10 cellular contexts compared by ENCODE assay signal in the genomic region with DNA sequence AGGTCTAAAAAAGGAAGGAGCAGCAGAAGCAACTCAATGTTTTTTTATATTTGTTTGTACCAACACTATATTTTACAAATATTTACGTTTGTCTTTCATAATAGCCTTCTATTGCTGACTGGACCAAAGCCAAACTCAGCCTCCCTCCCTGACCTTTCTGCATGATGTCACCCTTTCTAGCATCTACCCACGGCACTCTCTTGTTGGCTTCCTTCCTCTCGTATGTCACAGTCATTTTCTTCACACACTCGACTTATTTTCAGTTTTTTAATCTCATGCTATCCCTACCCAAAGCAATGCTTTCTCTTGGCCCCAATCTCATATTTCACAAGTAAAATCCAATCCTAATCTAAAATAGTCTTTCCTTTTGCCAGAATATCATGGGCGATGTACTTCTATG. TPM values are rescaled to one million over a fixed set of nuclear protein-coding genes. Genes with fewer than 3 reads are reported as not detected.
A peak's percentile ranks its signal among the peaks of the same experiment; 100 is the strongest.
DNase-seq lines count a peak whose midpoint lies in the region; ATAC-seq and TF ChIP-seq lines count a peak whose summit lies in the region.
"Had no signal": no experiment of that assay in that cellular context is flagged by ENCODE, and none has a peak within 500 bp of the region (broad histone marks: within the 10 kb centered on the region; RNA-seq: fewer than 3 reads in every experiment).

No MANE protein-coding gene starts in this region.

- ATAC-seq in activated T-cell treated with anti-CD3 and anti-CD28 coated beads, Interleukin-2, amount 50 U/mL, for 72 hours (replicated peaks in 1 of 2) = peak in 1 of 2 donors; percentile 26
- ATAC-seq in upper lobe of right lung (no peak), natural killer cell (no peak)

- H3K36me3 ChIP-seq in mesendoderm (ENCODE audit: control insufficient read depth, insufficient read depth, low read length) (no peaks in the 10 kb centered on the region), upper lobe of right lung (no peaks in the 10 kb centered on the region)

- no CpG with 5 or more reads among the region's 5 CpGs for WGBS in mesendoderm (ENCODE audit: extremely low coverage, insufficient coverage, low lambda C conversion rate)

- H3K56ac ChIP-seq in mesendoderm (ENCODE audit: low read length) = peak overlapping the region; percentile 56

- H3K9me3 Mint-ChIP-seq in activated T-cell treated with anti-CD3 and anti-CD28 coated beads, Interleukin-2, amount 50 U/mL, for 72 hours = no peaks in the 10 kb centered on the region
- peaks cover 4% of the 10 kb centered on the region for H3K9me3 Mint-ChIP-seq in chondrocyte (ENCODE audit: low read depth)
- no peaks in the 10 kb centered on the region for H3K9me3 Mint-ChIP-seq in natural killer cell

- H3K18ac ChIP-seq in mesendoderm (ENCODE audit: low read length) = no peak overlapping the region

- no peak overlapping the region for H2BK120ac ChIP-seq in mesendoderm (ENCODE audit: low read depth, low read length)

- H3K27me3 Mint-ChIP-seq in activated T-cell treated with anti-CD3 and anti-CD28 coated beads, Interleukin-2, amount 50 U/mL, for 72 hours (ENCODE audit: low read depth) = peaks cover 6% of the 10 kb centered on the region
- H3K27me3 Mint-ChIP-seq in chondrocyte (ENCODE audit: low read depth) (no peaks in the 10 kb centered on the region), natural killer cell (ENCODE audit: low read depth in 2 of 2) (peaks cover 3 to 6% of the 10 kb centered on the region in 2 donors)

- H3K9me3 ChIP-seq in upper lobe of right lung = no peaks in the 10 kb centered on the region

- no peaks in the 10 kb centered on the region for H3K79me1 ChIP-seq in mesendoderm (ENCODE audit: low read length)

- H2AK5ac ChIP-seq in mesendoderm (ENCODE audit: low read length) = no peak overlapping the region

- peak overlapping the region; percentile 18 for H3K27ac Mint-ChIP-seq in activated T-cell treated with anti-CD3 and anti-CD28 coated beads, Interleukin-2, amount 50 U/mL, for 72 hours
- H3K27ac Mint-ChIP-seq in chondrocyte (ENCODE audit: unreplicated experiment) (peak overlapping the region; percentile 25), natural killer cell (no peak overlapping the region)
- H3K27ac Mint-ChIP-seq: B cell had no signal

- no peak overlapping the region for H3K23ac ChIP-seq in mesendoderm (ENCODE audit: low read length)

- intact Hi-C loops in upper lobe of right lung (cut with DNase I) = loop anchor here (5.0 kb wide), 1 partner anchor 427 kb away; no protein-coding TSS in a partner anchor
- intact Hi-C loops in natural killer cell (cut with micrococcal nuclease) = loop anchor here (1.0 to 5.0 kb wide), 3 partner anchors 220 to 427 kb away; no protein-coding TSS in a partner anchor

- H4K8ac ChIP-seq in mesendoderm (ENCODE audit: low read depth, low read length) = no peak overlapping the region

- no peak overlapping the region for H2BK15ac ChIP-seq in mesendoderm (replicated peaks; ENCODE audit: low read depth)

- no peak for DNase-seq in activated T-cell treated with anti-CD3 and anti-CD28 coated beads, Interleukin-2, amount 50 U/mL, for 72 hours
- DNase-seq in activated T-cell treated with anti-CD3 and anti-CD28 coated beads, Interleukin-2, amount 50 U/mL, for 48 hours = no peak
- DNase-seq in chondrocyte (ENCODE audit: low spot score) (no peak), mesendoderm (no peak), upper lobe of right lung (no peak), NCI-H774 (lab: John Stamatoyannopoulos, UW) (no peak), C1 segment of cervical spinal cord (lab: John Stamatoyannopoulos, UW) (no peak), natural killer cell (no peak)
- DNase-seq: T-helper 9 cell had no signal

- no peaks in the 10 kb centered on the region for H3K79me2 ChIP-seq in mesendoderm (ENCODE audit: control insufficient read depth, insufficient read depth, low read length)

- H4K5ac ChIP-seq in mesendoderm (ENCODE audit: low read length) = no peak overlapping the region

- H3K27ac ChIP-seq in mesendoderm (ENCODE audit: low read depth, low read length) (no peak overlapping the region), upper lobe of right lung (peak overlapping the region; percentile 70)

- H3K9ac ChIP-seq in mesendoderm (ENCODE audit: low read length) = no peak overlapping the region

- no peaks in the 10 kb centered on the region for H3K4me1 ChIP-seq in mesendoderm (ENCODE audit: control insufficient read depth, low read depth, low read length)
- H3K4me1 ChIP-seq in upper lobe of right lung = peaks cover 7% of the 10 kb centered on the region

- peaks cover 7% of the 10 kb centered on the region for H3K4me1 Mint-ChIP-seq in activated T-cell treated with anti-CD3 and anti-CD28 coated beads, Interleukin-2, amount 50 U/mL, for 72 hours (ENCODE audit: low read depth)
- H3K4me1 Mint-ChIP-seq in chondrocyte (ENCODE audit: low read depth) (peaks cover 12% of the 10 kb centered on the region), natural killer cell (peaks cover 18 to 30% of the 10 kb centered on the region in 2 donors)
- H3K4me1 Mint-ChIP-seq: B cell had no signal

- H3K4ac ChIP-seq in mesendoderm (ENCODE audit: low read depth, low read length) = no peak overlapping the region

- no peak overlapping the region for H2BK5ac ChIP-seq in mesendoderm (ENCODE audit: low read length)

- TF ChIP-seq CTCF in chondrocyte (IDR thresholded peaks at IDR 0.05) = no peak
- TF ChIP-seq CTCF in upper lobe of right lung (IDR thresholded peaks at IDR 0.05) = no peak
- TF ChIP-seq CTCF in natural killer cell (IDR thresholded peaks at IDR 0.05) = no peak

- no peak overlapping the region for H3K4me2 ChIP-seq in mesendoderm (ENCODE audit: low read length)

- H3K27me3 ChIP-seq in mesendoderm (ENCODE audit: insufficient read depth, low read length, poor library complexity) = no peaks in the 10 kb centered on the region
- no peaks in the 10 kb centered on the region for H3K27me3 ChIP-seq in upper lobe of right lung

- H3K4me3 ChIP-seq in mesendoderm (ENCODE audit: low read length) = no peak overlapping the region
- no peak overlapping the region for H3K4me3 ChIP-seq in upper lobe of right lung

- no peak overlapping the region for H3K4me3 Mint-ChIP-seq in activated T-cell treated with anti-CD3 and anti-CD28 coated beads, Interleukin-2, amount 50 U/mL, for 72 hours
- H3K4me3 Mint-ChIP-seq in chondrocyte (ENCODE audit: unreplicated experiment) (no peak overlapping the region), natural killer cell (no peak overlapping the region)
- H3K4me3 Mint-ChIP-seq: B cell had no signal

- H3K36me3 Mint-ChIP-seq in activated T-cell treated with anti-CD3 and anti-CD28 coated beads, Interleukin-2, amount 50 U/mL, for 72 hours (ENCODE audit: insufficient read depth in 2 of 2) = no peaks in the 10 kb centered on the region
- H3K36me3 Mint-ChIP-seq in chondrocyte (ENCODE audit: low read depth) = no peaks in the 10 kb centered on the region
- no peaks in the 10 kb centered on the region for H3K36me3 Mint-ChIP-seq in natural killer cell

RNA-seq across cellular contexts. Expression of a gene that starts 16.3 kb away (rescaled TPM):
- total RNA-seq in activated T-cell treated with anti-CD3 and anti-CD28 coated beads, Interleukin-2, amount 50 U/mL, for 72 hours = 1 to 10 TPM; 6.3 to 7.3 TPM
- 25.6 to 29.5 TPM (median 26.4 TPM) in 3 replicates for total RNA-seq in chondrocyte
- polyA plus RNA-seq in mesendoderm (2013, experiment 1 of 2) = 6.2 TPM
- 6.5 TPM for polyA plus RNA-seq in mesendoderm (2013, experiment 2 of 2)
- total RNA-seq in upper lobe of right lung = 30.9 TPM
- total RNA-seq in natural killer cell = 10 to 100 TPM; 32.1 to 45.4 (median 35.5) TPM

Comparison
In these comparisons a context has a peak if more than half of its experiments do, and no peak if none do; other contexts are left out.
1. H3K27ac Mint-ChIP-seq: peak in activated T-cell treated with anti-CD3 and anti-CD28 coated beads, Interleukin-2, amount 50 U/mL, for 72 hours (single experiment) and chondrocyte (single experiment); none in natural killer cell (0 of 2).